Comparison of ENCODE assay signal across 7 cellular contexts in genomic region chr5:56669534-56670483, GRCh38.
DNase-seq lines count a peak whose midpoint lies in the region; ATAC-seq and TF ChIP-seq lines count a peak whose summit lies in the region.

No MANE protein-coding gene starts in this region.

- peak; percentile 86 for DNase-seq in NCI-H2029 (lab: John Stamatoyannopoulos, UW)
- peak; percentile 58 for DNase-seq in activated CD8-positive, alpha-beta memory T cell treated with anti-CD3 and anti-CD28 coated beads, Interleukin-2, amount 50 U/mL, for 48 hours
- peak; percentile 28 for DNase-seq in left ventricle myocardium inferior
- peak; percentile 66 for DNase-seq in stimulated activated CD4-positive, alpha-beta T cell treated with anti-CD3 and anti-CD28 coated beads, Interleukin-15, amount 100 ng/mL, for 24 hours
- no peak for DNase-seq in SW 1271 (lab: John Stamatoyannopoulos, UW)

- no peaks in the 10 kb centered on the region for H3K27me3 ChIP-seq in left ventricle myocardium inferior (ENCODE audit: low read depth)

- intact Hi-C loops in left ventricle myocardium inferior (cut with micrococcal nuclease), result no loop called here

- no peak overlapping the region for H3K4me3 ChIP-seq in left ventricle myocardium inferior

- H3K9me3 ChIP-seq in left ventricle myocardium inferior (replicated peaks), result peaks cover 5% of the 10 kb centered on the region

- ATAC-seq in GM18861 (IDR thresholded peaks at IDR 0.05; ENCODE audit: unreplicated experiment) (peak; percentile 98), HG02840 (IDR thresholded peaks at IDR 0.05; ENCODE audit: low FRiP score, unreplicated experiment) (peak; percentile 99)

- no peaks in the 10 kb centered on the region for H3K36me3 ChIP-seq in left ventricle myocardium inferior

- peak overlapping the region; percentile 50 for H3K27ac ChIP-seq in left ventricle myocardium inferior (replicated peaks)

- peaks cover 8% of the 10 kb centered on the region for H3K4me1 ChIP-seq in left ventricle myocardium inferior

- TF ChIP-seq CTCF in left ventricle myocardium inferior (IDR thresholded peaks at IDR 0.05; ENCODE audit: borderline replicate concordance), result no peak

Comparison
In these comparisons a context has a peak if more than half of its experiments do, and no peak if none do; other contexts are left out.
1. DNase-seq: peak in NCI-H2029 (single experiment), activated CD8-positive, alpha-beta memory T cell treated with anti-CD3 and anti-CD28 coated beads, Interleukin-2, amount 50 U/mL, for 48 hours (single experiment), left ventricle myocardium inferior (single experiment) and stimulated activated CD4-positive, alpha-beta T cell treated with anti-CD3 and anti-CD28 coated beads, Interleukin-15, amount 100 ng/mL, for 24 hours (single experiment); none in SW 1271 (0 of 2).